Comparison of ENCODE assay signal across 24 cellular contexts in genomic region chr3:166425900-166426611, GRCh38.
DNase-seq lines count a peak whose midpoint lies in the region; ATAC-seq and TF ChIP-seq lines count a peak whose summit lies in the region.
"Had no signal": no experiment of that assay in that cellular context is flagged by ENCODE, and none has a peak within 500 bp of the region (broad histone marks: within the 10 kb centered on the region; RNA-seq: fewer than 3 reads in every experiment).

No MANE protein-coding gene starts in this region.

- TF ChIP-seq RAD21 in HCT116 (IDR thresholded peaks at IDR 0.05; ENCODE audit: low read depth) = peak; percentile 63

- no peaks in the 10 kb centered on the region for H3K27me3 Mint-ChIP-seq in endodermal cell (ENCODE audit: insufficient read depth)
- H3K27me3 Mint-ChIP-seq in CD4-positive, alpha-beta memory T cell = no peaks in the 10 kb centered on the region
- H3K27me3 Mint-ChIP-seq: activated naive CD8-positive, alpha-beta T cell; B cell; IgD-negative memory B cell; natural killer cell treated with Interleukin-12 subunit alpha and Interleukin-12 subunit beta and Interleukin-15 and Interleukin-18, amount 100 ng/mL, for 72 hours; stimulated activated naive CD8-positive, alpha-beta T cell treated with anti-CD3 and anti-CD28 coated beads, Interleukin-15, Interleukin-2, amounts not matched to agents 100 ng/mL and 50 ng/mL, for 24 hours had no signal

- no peak overlapping the region for H3K4me3 ChIP-seq in HCT116 (replicated peaks in 1 of 2; ENCODE audit: low read depth in 1 of 2, low read length in 2 of 2)
- H3K4me3 ChIP-seq in NT2/D1 (ENCODE audit: insufficient read length, low read depth) = no peak overlapping the region
- no peak overlapping the region for H3K4me3 ChIP-seq in endodermal cell (ENCODE audit: low read length)
- H3K4me3 ChIP-seq in mucosa of descending colon = no peak overlapping the region
- H3K4me3 ChIP-seq in CD4-positive, alpha-beta memory T cell (ENCODE audit: low read length in 2 of 2) = no peak overlapping the region
- H3K4me3 ChIP-seq: SJSA1, skin epidermis, upper lobe of right lung had no signal

- no peak overlapping the region for H3K4me2 ChIP-seq in HCT116 (ENCODE audit: low read length)

- H3K27ac ChIP-seq in HCT116 (ENCODE audit: low read depth, low read length) = no peak overlapping the region
- no peak overlapping the region for H3K27ac ChIP-seq in endodermal cell (ENCODE audit: low read depth, low read length)
- H3K27ac ChIP-seq in CD4-positive, alpha-beta memory T cell (ENCODE audit: low read depth, low read length) = no peak overlapping the region
- H3K27ac ChIP-seq: SJSA1, skin epidermis, upper lobe of right lung had no signal

- POLR2A ChIA-PET in HCT116 (lab: Charles Lee) = no interaction called here
- POLR2A ChIA-PET in CD4-positive, alpha-beta memory T cell (lab: Charles Lee; ENCODE audit: partially characterized antibody) = no interaction called here

- H3K9me2 ChIP-seq in HCT116 (ENCODE audit: insufficient read depth) = no peaks in the 10 kb centered on the region

- TF ChIP-seq CTCF in HCT116 (IDR thresholded peaks at IDR 0.05 in 2 of 3, conservative IDR thresholded peaks at IDR 0.05 in 1 of 3; ENCODE audit: borderline replicate concordance in 1 of 3, insufficient read depth in 1 of 3, low read depth in 2 of 3, low read length in 2 of 3) (peak; percentile 4 to 37 (median 35); a peak in 4 of 6 replicates), endodermal cell (conservative IDR thresholded peaks at IDR 0.05) (peak; percentile 76), mucosa of descending colon (IDR thresholded peaks at IDR 0.05) (no peak)

- RAD21 ChIA-PET in HCT116 (lab: Charles Lee; ENCODE audit: low non-redundant PET in 1 of 2, low total read pairs in 2 of 2, uncharacterized antibody in 2 of 2, unreplicated experiment in 2 of 2) = no interaction called here

- no peak overlapping the region for H2AFZ ChIP-seq in HCT116 (ENCODE audit: low read depth, low read length, poor library complexity, severe bottlenecking)

- CTCF ChIA-PET in HCT116 (lab: Charles Lee) = no interaction called here
- CTCF ChIA-PET in CD4-positive, alpha-beta memory T cell (lab: Charles Lee; ENCODE audit: partially characterized antibody) = no interaction called here

- H3K27ac Mint-ChIP-seq in endodermal cell = no peak overlapping the region
- H3K27ac Mint-ChIP-seq in CD4-positive, alpha-beta memory T cell = no peak overlapping the region
- H3K27ac Mint-ChIP-seq: activated naive CD8-positive, alpha-beta T cell; B cell; IgD-negative memory B cell; natural killer cell treated with Interleukin-12 subunit alpha and Interleukin-12 subunit beta and Interleukin-15 and Interleukin-18, amount 100 ng/mL, for 72 hours; stimulated activated naive CD8-positive, alpha-beta T cell treated with anti-CD3 and anti-CD28 coated beads, Interleukin-15, Interleukin-2, amounts not matched to agents 100 ng/mL and 50 ng/mL, for 24 hours had no signal

- DNase-seq in HCT116 (ENCODE audit: low read depth, low spot score) = no peak
- peak; percentile 8 for DNase-seq in NT2/D1 (ENCODE audit: low read depth, low spot score)
- peak; percentile 77 for DNase-seq in endodermal cell
- DNase-seq in mucosa of descending colon = peak in 1 of 3 donors; percentile 5
- no peak for DNase-seq in Ammon's horn (ENCODE audit: low spot score)
- DNase-seq in activated CD4-positive, alpha-beta T cell treated with anti-CD3 and anti-CD28 coated beads, Interleukin-2, amount 50 U/mL, for 1 hour = no peak
- DNase-seq in CD4-positive, alpha-beta memory T cell = no peak
- DNase-seq: activated CD4-positive, CD25-positive, alpha-beta regulatory T cell; activated CD8-positive, alpha-beta memory T cell treated with anti-CD3 and anti-CD28 coated beads for 24 hours; HCEC 1CT; hypothalamus; NCI-H2029; posterior cingulate gyrus; T-helper 2 cell; upper lobe of right lung had no signal

- no peak overlapping the region for H3K4me3 Mint-ChIP-seq in endodermal cell
- H3K4me3 Mint-ChIP-seq in CD4-positive, alpha-beta memory T cell = no peak overlapping the region
- H3K4me3 Mint-ChIP-seq: activated naive CD8-positive, alpha-beta T cell; B cell; IgD-negative memory B cell; natural killer cell treated with Interleukin-12 subunit alpha and Interleukin-12 subunit beta and Interleukin-15 and Interleukin-18, amount 100 ng/mL, for 72 hours; stimulated activated naive CD8-positive, alpha-beta T cell treated with anti-CD3 and anti-CD28 coated beads, Interleukin-15, Interleukin-2, amounts not matched to agents 100 ng/mL and 50 ng/mL, for 24 hours had no signal

- no peak overlapping the region for H3K9ac ChIP-seq in HCT116 (ENCODE audit: low read length)
- H3K9ac ChIP-seq in NT2/D1 (ENCODE audit: insufficient read length, low read depth) = no peak overlapping the region
- H3K9ac ChIP-seq in endodermal cell (ENCODE audit: extremely low read depth, low read length, poor library complexity, severe bottlenecking) = no peak overlapping the region

- H3K36me3 ChIP-seq in HCT116 (ENCODE audit: control insufficient read depth in 1 of 2, insufficient read depth in 2 of 2, low read length in 2 of 2) (no peaks in the 10 kb centered on the region), NT2/D1 (ENCODE audit: insufficient read depth, insufficient read length, low read length) (no peaks in the 10 kb centered on the region), endodermal cell (ENCODE audit: control insufficient read depth, insufficient read depth, low read length) (no peaks in the 10 kb centered on the region), mucosa of descending colon (ENCODE audit: low read depth) (no peaks in the 10 kb centered on the region)
- H3K36me3 ChIP-seq in CD4-positive, alpha-beta memory T cell (ENCODE audit: insufficient read depth, low read length) = no peaks in the 10 kb centered on the region
- H3K36me3 ChIP-seq: SJSA1, upper lobe of right lung had no signal

- intact Hi-C loops in HCT116 (cut with micrococcal nuclease) = loop anchor here (2.0 kb wide), 1 partner anchor 413 kb away; no protein-coding TSS in a partner anchor
- intact Hi-C loops in mucosa of descending colon (cut with DNase I, micrococcal nuclease) = no loop called here
- intact Hi-C loops in CD4-positive, alpha-beta memory T cell (cut with micrococcal nuclease) = no loop called here

- no peaks in the 10 kb centered on the region for H3K4me1 Mint-ChIP-seq in endodermal cell
- peaks cover 0 to 1% (median 0%) of the 10 kb centered on the region in 4 donors for H3K4me1 Mint-ChIP-seq in CD4-positive, alpha-beta memory T cell
- H3K4me1 Mint-ChIP-seq: B cell, IgD-negative memory B cell had no signal

- H3K4me1 ChIP-seq in HCT116 (ENCODE audit: control insufficient read depth in 1 of 2, insufficient read depth in 2 of 2, low read length in 2 of 2) (no peaks in the 10 kb centered on the region), NT2/D1 (ENCODE audit: insufficient read depth, insufficient read length) (no peaks in the 10 kb centered on the region), endodermal cell (ENCODE audit: control insufficient read depth, insufficient read depth, low read length) (no peaks in the 10 kb centered on the region), mucosa of descending colon (ENCODE audit: low read depth) (no peaks in the 10 kb centered on the region)
- H3K4me1 ChIP-seq in CD4-positive, alpha-beta memory T cell (ENCODE audit: insufficient read depth, low read length) = no peaks in the 10 kb centered on the region
- H3K4me1 ChIP-seq: Caco-2, SJSA1, upper lobe of right lung had no signal

- TF ChIP-seq POLR2A in HCT116 (IDR thresholded peaks at IDR 0.05; ENCODE audit: borderline replicate concordance, extremely low read depth, insufficient read depth, insufficient read length) = no peak

- H3K79me2 ChIP-seq in HCT116 (ENCODE audit: insufficient read depth, low read length) = no peaks in the 10 kb centered on the region

- no peaks in the 10 kb centered on the region for H4K20me1 ChIP-seq in HCT116 (ENCODE audit: insufficient read depth)

- H3K27me3 ChIP-seq in HCT116 (ENCODE audit: insufficient read depth, low read length) (no peaks in the 10 kb centered on the region), NT2/D1 (ENCODE audit: insufficient read depth, insufficient read length) (no peaks in the 10 kb centered on the region), endodermal cell (ENCODE audit: control insufficient read depth, insufficient read depth, low read length, poor library complexity, severe bottlenecking) (no peaks in the 10 kb centered on the region)
- no peaks in the 10 kb centered on the region for H3K27me3 ChIP-seq in CD4-positive, alpha-beta memory T cell (ENCODE audit: insufficient read depth, low read length)
- H3K27me3 ChIP-seq: SJSA1, upper lobe of right lung had no signal

- no peaks in the 10 kb centered on the region for H3K9me3 Mint-ChIP-seq in endodermal cell
- H3K9me3 Mint-ChIP-seq in CD4-positive, alpha-beta memory T cell = peaks cover 2 to 18% (median 10%) of the 10 kb centered on the region in 8 donors

- BruUV-seq in HCT116 (replicated peaks; lab: Mats Ljungman, UMichigan) = no TSS peak

- H3K9me3 ChIP-seq in HCT116 (ENCODE audit: control insufficient read depth in 1 of 2, insufficient read depth in 1 of 2, low read depth in 1 of 2, low read length in 2 of 2) (no peaks in the 10 kb centered on the region), NT2/D1 (ENCODE audit: insufficient read depth, low read length) (peaks cover 6% of the 10 kb centered on the region; the same call in 1 of the 2 replicates), endodermal cell (ENCODE audit: control insufficient read depth, low read length) (no peaks in the 10 kb centered on the region), mucosa of descending colon (no peaks in the 10 kb centered on the region)
- no peaks in the 10 kb centered on the region for H3K9me3 ChIP-seq in CD4-positive, alpha-beta memory T cell (ENCODE audit: control insufficient read depth in 1 of 2, low read length in 2 of 2)
- H3K9me3 ChIP-seq: Caco-2, upper lobe of right lung had no signal

- WGBS in endodermal cell (ENCODE audit: insufficient coverage in 1 of 2, insufficient read length in 1 of 2), 2 experiments = 88 to 97% methylated on average over 3 to 4 of the region's 4 CpGs

- ATAC-seq in HCT116 (peak; percentile 77), mucosa of descending colon (peak; percentile 18), GM19455 (IDR thresholded peaks at IDR 0.05; ENCODE audit: unreplicated experiment) (no peak)
- ATAC-seq: natural killer cell treated with Interleukin-12 subunit alpha and Interleukin-12 subunit beta and Interleukin-15 and Interleukin-18, amount 100 ng/mL, for 72 hours; upper lobe of right lung had no signal

- no peaks in the 10 kb centered on the region for H3K36me3 Mint-ChIP-seq in endodermal cell (ENCODE audit: low read depth)
- H3K36me3 Mint-ChIP-seq in CD4-positive, alpha-beta memory T cell = no peaks in the 10 kb centered on the region
- H3K36me3 Mint-ChIP-seq: activated naive CD8-positive, alpha-beta T cell; IgD-negative memory B cell had no signal

TF ChIP-seq in HCT116, 20 proteins besides CTCF, POLR2A, EP300 and RAD21 (continues in another document):
- no peak for TF ChIP-seq CBX3 (IDR thresholded peaks at IDR 0.05; ENCODE audit: low read depth)

Comparison
In these comparisons a context has a peak if more than half of its experiments do, and no peak if none do; other contexts are left out.
1. DNase-seq: peak in NT2/D1 (single experiment) and endodermal cell (single experiment); none in HCT116 (single experiment), Ammon's horn (single experiment), activated CD4-positive, alpha-beta T cell treated with anti-CD3 and anti-CD28 coated beads, Interleukin-2, amount 50 U/mL, for 1 hour (single experiment) and CD4-positive, alpha-beta memory T cell (0 of 5).